ENCODE assay signal across 2 cellular contexts in genomic region chr12:48197967-48198618, GRCh38.
TF ChIP-seq lines count a peak whose summit lies in the region.

No MANE protein-coding gene starts in this region.

TF ChIP-seq in liver, 16 proteins besides CTCF, POLR2A, EP300 and RAD21:
- TF ChIP-seq TAF1 (conservative IDR thresholded peaks at IDR 0.05) (peak; percentile 89), NR2F2 (IDR thresholded peaks at IDR 0.05) (peak; percentile 31), YY1 (IDR thresholded peaks at IDR 0.05) (peak; percentile 96), ATF3 (IDR thresholded peaks at IDR 0.05) (no peak), FOXA1 (IDR thresholded peaks at IDR 0.05) (no peak), GABPA (IDR thresholded peaks at IDR 0.05 in 1 of 2, conservative IDR thresholded peaks at IDR 0.05 in 1 of 2) (peak in 1 of 2 donors; percentile 59), SP1 (IDR thresholded peaks at IDR 0.05) (peak; percentile 93), EGR1 (IDR thresholded peaks at IDR 0.05; ENCODE audit: low read depth in 2 of 2) (no peak), HNF4G (IDR thresholded peaks at IDR 0.05) (peak; percentile 33), HNF4A (conservative IDR thresholded peaks at IDR 0.05) (peak; percentile 38), ZBTB33 (IDR thresholded peaks at IDR 0.05) (peak; percentile 39), MAX (IDR thresholded peaks at IDR 0.05) (peak; percentile 59), RXRA (IDR thresholded peaks at IDR 0.05) (peak; percentile 68 to 69), FOXA2 (IDR thresholded peaks at IDR 0.05) (peak; percentile 18), JUND (IDR thresholded peaks at IDR 0.05) (peak; percentile 27 to 55), REST (IDR thresholded peaks at IDR 0.05) (no peak)

TF ChIP-seq in HepG2, 621 proteins besides CTCF, POLR2A, EP300 and RAD21:
- TF ChIP-seq NCOA5 (CRISPR knock-in tag; IDR thresholded peaks at IDR 0.05) (no peak), GRHL1 (CRISPR knock-in tag; conservative IDR thresholded peaks at IDR 0.05) (no peak), ZNF275 (CRISPR knock-in tag; IDR thresholded peaks at IDR 0.05; ENCODE audit: borderline replicate concordance) (no peak), HIVEP1 (CRISPR knock-in tag; IDR thresholded peaks at IDR 0.05) (no peak), ZNF790 (CRISPR knock-in tag; IDR thresholded peaks at IDR 0.05; ENCODE audit: borderline replicate concordance) (no peak), AHDC1 (CRISPR knock-in tag; IDR thresholded peaks at IDR 0.05; ENCODE audit: borderline replicate concordance) (no peak), MAFF (IDR thresholded peaks at IDR 0.05; ENCODE audit: low read depth, low read length) (no peak), IKZF4 (CRISPR knock-in tag; IDR thresholded peaks at IDR 0.05; ENCODE audit: borderline replicate concordance, low read depth, not compliant biosample characterization) (no peak), ISL2 (CRISPR knock-in tag; IDR thresholded peaks at IDR 0.05) (no peak), ZNF614 (CRISPR knock-in tag; IDR thresholded peaks at IDR 0.05; ENCODE audit: borderline replicate concordance) (no peak), ELF1 (CRISPR knock-in tag; IDR thresholded peaks at IDR 0.05) (no peak), ZNF142 (CRISPR knock-in tag; IDR thresholded peaks at IDR 0.05) (no peak), TBP (CRISPR knock-in tag; IDR thresholded peaks at IDR 0.05) (no peak), ZNF260 (CRISPR knock-in tag; IDR thresholded peaks at IDR 0.05; ENCODE audit: borderline replicate concordance, low read depth) (no peak), MTA1 (CRISPR knock-in tag; IDR thresholded peaks at IDR 0.05; ENCODE audit: borderline replicate concordance) (no peak), REST (IDR thresholded peaks at IDR 0.05; ENCODE audit: borderline replicate concordance in 1 of 2, low read depth in 1 of 2, low read length in 2 of 2) (no peak), ZNF496 (CRISPR knock-in tag; IDR thresholded peaks at IDR 0.05; ENCODE audit: insufficient replicate concordance) (no peak), THAP8 (CRISPR knock-in tag; IDR thresholded peaks at IDR 0.05; ENCODE audit: borderline replicate concordance) (no peak), IKZF1 (IDR thresholded peaks at IDR 0.05) (no peak), MYC (CRISPR knock-in tag; IDR thresholded peaks at IDR 0.05; ENCODE audit: borderline replicate concordance) (no peak)
